ENCODE assay signal across 12 cellular contexts in genomic region chr2:141534671-141535359, GRCh38.
DNase-seq lines count a peak whose midpoint lies in the region; ATAC-seq and TF ChIP-seq lines count a peak whose summit lies in the region.
"Had no signal": no experiment of that assay in that cellular context is flagged by ENCODE, and none has a peak within 500 bp of the region (broad histone marks: within the 10 kb centered on the region; RNA-seq: fewer than 3 reads in every experiment).

No MANE protein-coding gene starts in this region.

- no peak overlapping the region for H2BK12ac ChIP-seq in trophoblast cell (ENCODE audit: low read length)

- no peaks in the 10 kb centered on the region for H3K79me1 ChIP-seq in trophoblast cell (ENCODE audit: low read length)

- no peaks in the 10 kb centered on the region for H3K79me2 ChIP-seq in trophoblast cell (ENCODE audit: control insufficient read depth, insufficient read depth, low read length, poor library complexity)

- H2AK5ac ChIP-seq in trophoblast cell (ENCODE audit: low read length): no peak overlapping the region

- H3K27ac ChIP-seq in trophoblast cell (ENCODE audit: low read depth, low read length) (no peak overlapping the region), esophagus squamous epithelium (no peak overlapping the region), tibial artery (no peak overlapping the region)
- H3K27ac ChIP-seq: gastroesophageal sphincter, pancreas, stomach had no signal

- WGBS in trophoblast cell (ENCODE audit: extremely low coverage, insufficient coverage, insufficient read length): no CpG with 5 or more reads among the region's 4 CpGs
- WGBS in esophagus squamous epithelium, 2 donors: 55 to 62% methylated on average over 4 of the region's 4 CpGs

- H3K36me3 ChIP-seq in trophoblast cell (ENCODE audit: control insufficient read depth in 1 of 2, insufficient read depth in 2 of 2, low read length in 2 of 2) (no peaks in the 10 kb centered on the region), esophagus squamous epithelium (no peaks in the 10 kb centered on the region), tibial artery (no peaks in the 10 kb centered on the region)
- H3K36me3 ChIP-seq: gastroesophageal sphincter, pancreas, stomach had no signal

- no peaks in the 10 kb centered on the region for H3K9me3 ChIP-seq in trophoblast cell (ENCODE audit: insufficient read depth, low read depth, low read length)
- H3K9me3 ChIP-seq in esophagus squamous epithelium: no peaks in the 10 kb centered on the region
- H3K9me3 ChIP-seq in tibial artery: no peaks in the 10 kb centered on the region
- H3K9me3 ChIP-seq: gastroesophageal sphincter, pancreas, stomach had no signal

- no peak overlapping the region for H2BK120ac ChIP-seq in trophoblast cell (ENCODE audit: insufficient read depth, low read length, poor library complexity)

- no peak overlapping the region for H3K14ac ChIP-seq in trophoblast cell (ENCODE audit: low read length)

- peak; percentile 18 for DNase-seq in EH (ENCODE audit: low read depth)
- peak; percentile 34 for DNase-seq in astrocyte of the hippocampus (ENCODE audit: low read depth, low spot score)
- no peak for DNase-seq in trophoblast cell
- no peak for DNase-seq in cerebellar cortex (ENCODE audit: low spot score)
- DNase-seq in esophagus squamous epithelium (lab: John Stamatoyannopoulos, UW): no peak
- no peak for DNase-seq in tibial artery
- DNase-seq: activated naive CD4-positive, alpha-beta T cell; pancreas; stomach had no signal

- H4K12ac ChIP-seq in trophoblast cell (ENCODE audit: low read depth, low read length): no peak overlapping the region

- H3K4me3 ChIP-seq in trophoblast cell (ENCODE audit: low read depth, low read length) (no peak overlapping the region), esophagus squamous epithelium (no peak overlapping the region), tibial artery (no peak overlapping the region)
- H3K4me3 ChIP-seq: gastroesophageal sphincter, pancreas, stomach had no signal

- ATAC-seq in GM21423 (IDR thresholded peaks at IDR 0.05; ENCODE audit: unreplicated experiment): peak; percentile 91
- ATAC-seq in HG03378 (IDR thresholded peaks at IDR 0.05; ENCODE audit: unreplicated experiment): peak; percentile 78
- ATAC-seq: gastroesophageal sphincter, pancreas had no signal

- H3K4ac ChIP-seq in trophoblast cell (ENCODE audit: low read depth, low read length): no peak overlapping the region

- no peak overlapping the region for H3K9ac ChIP-seq in trophoblast cell (ENCODE audit: low read length)

- H4K8ac ChIP-seq in trophoblast cell (ENCODE audit: low read depth, low read length): no peak overlapping the region

- H4K91ac ChIP-seq in trophoblast cell (ENCODE audit: low read depth, low read length): no peak overlapping the region

- no peak overlapping the region for H2AFZ ChIP-seq in trophoblast cell (ENCODE audit: insufficient read depth, low read length, poor library complexity)

- no peak for TF ChIP-seq POLR2A in esophagus squamous epithelium (IDR thresholded peaks at IDR 0.05)

- intact Hi-C loops in esophagus squamous epithelium (cut with DNase I): no loop called here
- intact Hi-C loops in tibial artery (cut with DNase I; ENCODE audit: low total_unique reads): no loop called here

- no peak overlapping the region for H2BK5ac ChIP-seq in trophoblast cell (ENCODE audit: low read depth, low read length, poor library complexity)

- H3K23ac ChIP-seq in trophoblast cell (ENCODE audit: low read length): no peak overlapping the region

- H3K4me1 ChIP-seq in trophoblast cell (ENCODE audit: control insufficient read depth in 1 of 2, insufficient read depth in 2 of 2, low read length in 2 of 2) (peaks cover 0 to 2% of the 10 kb centered on the region in 2 experiments), esophagus squamous epithelium (no peaks in the 10 kb centered on the region), tibial artery (peaks cover 0 to 5% (median 0%) of the 10 kb centered on the region in 4 donors)
- H3K4me1 ChIP-seq: gastroesophageal sphincter had no signal

- no peak overlapping the region for H3K18ac ChIP-seq in trophoblast cell (ENCODE audit: low read length)

- TF ChIP-seq CTCF in esophagus squamous epithelium (IDR thresholded peaks at IDR 0.05) (no peak), tibial artery (IDR thresholded peaks at IDR 0.05) (no peak)

- H3K27me3 ChIP-seq in trophoblast cell (ENCODE audit: insufficient read depth, low read length) (no peaks in the 10 kb centered on the region), esophagus squamous epithelium (no peaks in the 10 kb centered on the region), tibial artery (no peaks in the 10 kb centered on the region)
- H3K27me3 ChIP-seq: gastroesophageal sphincter, pancreas, stomach had no signal

- H3K4me2 ChIP-seq in trophoblast cell (ENCODE audit: low read length): no peak overlapping the region

Comparison
In these comparisons a context has a peak if more than half of its experiments do, and no peak if none do; other contexts are left out.
1. DNase-seq: peak in EH (single experiment) and astrocyte of the hippocampus (single experiment); none in trophoblast cell (0 of 2), cerebellar cortex (single experiment), esophagus squamous epithelium (single experiment) and tibial artery (0 of 2).